Comparison of ENCODE assay signal across 2 cellular contexts in genomic region chr16:85782476-85782875, GRCh38.
TF ChIP-seq lines count a peak whose summit lies in the region.

No MANE protein-coding gene starts in this region.

TF ChIP-seq in HEK293T, 16 proteins besides CTCF, POLR2A, EP300 and RAD21:
- no peak for TF ChIP-seq FOXK2 (IDR thresholded peaks at IDR 0.05)
- TF ChIP-seq CTBP1 (IDR thresholded peaks at IDR 0.05; ENCODE audit: borderline replicate concordance), result no peak
- TF ChIP-seq FOXA1 (IDR thresholded peaks at IDR 0.05), result no peak
- TF ChIP-seq PKNOX1 (IDR thresholded peaks at IDR 0.05), result no peak
- TF ChIP-seq ARNT (IDR thresholded peaks at IDR 0.05), result no peak
- TF ChIP-seq L3MBTL2 (conservative IDR thresholded peaks at IDR 0.05), result no peak
- TF ChIP-seq ZNF384 (IDR thresholded peaks at IDR 0.05), result no peak
- TF ChIP-seq LEF1 (IDR thresholded peaks at IDR 0.05; ENCODE audit: borderline replicate concordance), result no peak
- TF ChIP-seq TARDBP (IDR thresholded peaks at IDR 0.05), result no peak
- TF ChIP-seq SUZ12 (IDR thresholded peaks at IDR 0.05), result no peak
- TF ChIP-seq BHLHE40 (IDR thresholded peaks at IDR 0.05; ENCODE audit: borderline replicate concordance), result no peak
- TF ChIP-seq ELF4 (IDR thresholded peaks at IDR 0.05), result no peak
- TF ChIP-seq NFRKB (IDR thresholded peaks at IDR 0.05), result no peak
- no peak for TF ChIP-seq FOXM1 (IDR thresholded peaks at IDR 0.05; ENCODE audit: borderline replicate concordance)
- no peak for TF ChIP-seq SP1 (IDR thresholded peaks at IDR 0.05)
- no peak for TF ChIP-seq HDGF (IDR thresholded peaks at IDR 0.05; ENCODE audit: borderline replicate concordance)

TF ChIP-seq in HepG2, 621 proteins besides CTCF, POLR2A, EP300 and RAD21:
- TF ChIP-seq ZSCAN5A (CRISPR knock-in tag; IDR thresholded peaks at IDR 0.05; ENCODE audit: borderline replicate concordance) (no peak), ZNF318 (CRISPR knock-in tag; IDR thresholded peaks at IDR 0.05) (no peak), PITX1 (CRISPR knock-in tag; IDR thresholded peaks at IDR 0.05) (no peak)
